ENCODE assay signal across 28 cellular contexts in the genomic region with DNA sequence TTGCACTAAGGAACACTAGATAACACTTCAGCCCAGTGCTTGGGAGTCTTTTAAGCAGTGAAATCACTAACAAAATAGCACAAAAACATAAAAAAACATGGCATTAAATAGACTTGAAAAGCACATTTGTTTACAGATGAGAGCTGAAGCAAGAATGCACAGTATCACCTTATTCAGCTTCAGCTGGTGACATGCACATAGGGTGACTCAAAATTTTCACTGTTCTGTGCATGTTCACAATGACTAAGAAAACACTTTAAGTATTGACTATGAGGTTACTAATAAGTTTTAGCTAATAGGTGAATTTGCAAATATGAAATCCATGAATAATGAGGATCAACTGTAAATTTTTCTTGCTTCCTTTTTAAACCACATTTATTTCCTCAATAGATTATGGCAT.
DNase-seq lines count a peak whose midpoint lies in the region; ATAC-seq, FAIRE-seq and TF ChIP-seq lines count a peak whose summit lies in the region.
"Had no signal": no experiment of that assay in that cellular context is flagged by ENCODE, and none has a peak within 500 bp of the region (broad histone marks: within the 10 kb centered on the region; RNA-seq: fewer than 3 reads in every experiment).

No MANE protein-coding gene starts in this region.

- dilution Hi-C loops in keratinocyte (cut with MboI; ENCODE audit: extremely low pct_ligation_motif_present, low sequenced_read_pairs) = no loop called here

- in situ Hi-C loops in brain microvascular endothelial cell (cut with HindIII; ENCODE audit: low pct_ligation_motif_present, low sequenced_read_pairs) = no loop called here

- H3K4me1 ChIP-seq in A549 = peaks cover 29% of the 10 kb centered on the region
- H3K4me1 ChIP-seq in keratinocyte (ENCODE audit: control insufficient read depth, extremely low read depth, insufficient read depth, low read length) = peaks cover 24% of the 10 kb centered on the region
- no peaks in the 10 kb centered on the region for H3K4me1 ChIP-seq in small intestine (ENCODE audit: control insufficient read depth in 2 of 2, insufficient read depth in 1 of 2, low read depth in 1 of 2, low read length in 1 of 2)
- no peaks in the 10 kb centered on the region for H3K4me1 ChIP-seq in gastroesophageal sphincter
- H3K4me1 ChIP-seq: BLaER1 treated with 17β-estradiol and CSF1 and Interleukin-3, amounts not matched to agents 10 nM and 100 nM; Caco-2; lower lobe of right lung; prostate gland had no signal

- TF ChIP-seq CTCF in A549 (IDR thresholded peaks at IDR 0.05) (no peak), brain microvascular endothelial cell (IDR thresholded peaks at IDR 0.05; ENCODE audit: low read depth, low read length, missing control alignments) (no peak), keratinocyte (optimal IDR thresholded peaks at IDR 0.05 in 1 of 3, IDR thresholded peaks at IDR 0.05 in 1 of 3, conservative IDR thresholded peaks at IDR 0.05 in 1 of 3; ENCODE audit: extremely low read depth in 1 of 3, insufficient read depth in 2 of 3, low read length in 3 of 3) (no peak), gastroesophageal sphincter (IDR thresholded peaks at IDR 0.05) (no peak)

- 0 out of 3 replicates have a peak, but pooled peaks cover 2% of the 10 kb centered on the region for H3K9me3 ChIP-seq in A549
- H3K9me3 ChIP-seq in keratinocyte (ENCODE audit: control insufficient read depth, low read depth, low read length) = no peaks in the 10 kb centered on the region
- no peaks in the 10 kb centered on the region for H3K9me3 ChIP-seq in small intestine (ENCODE audit: control insufficient read depth, low read depth)
- H3K9me3 ChIP-seq in gastroesophageal sphincter = peaks cover 0 to 7% (median 0%) of the 10 kb centered on the region in 3 donors
- H3K9me3 ChIP-seq: lower lobe of right lung, prostate gland had no signal

- TF ChIP-seq RAD21 in A549 (conservative IDR thresholded peaks at IDR 0.05 in 1 of 2, IDR thresholded peaks at IDR 0.05 in 1 of 2) = no peak

- H3K27ac ChIP-seq in A549 (peak overlapping the region; percentile 67 to 85), brain microvascular endothelial cell (peak overlapping the region; percentile 85), keratinocyte (ENCODE audit: control insufficient read depth, insufficient read depth, low read length) (peak overlapping the region; percentile 61), small intestine (ENCODE audit: low read depth in 1 of 2, low read length in 1 of 2) (no peak overlapping the region), gastroesophageal sphincter (no peak overlapping the region)
- H3K27ac ChIP-seq: BLaER1 treated with 17β-estradiol and CSF1 and Interleukin-3, amounts not matched to agents 10 nM and 100 nM; lower lobe of right lung; prostate gland had no signal

- POLR2A ChIA-PET in A549 (lab: Yijun Ruan, JAX) = no interaction called here

- H3K27me3 ChIP-seq in brain microvascular endothelial cell (replicated peaks) (no peaks in the 10 kb centered on the region), keratinocyte (ENCODE audit: control insufficient read depth, extremely low read depth, insufficient read depth, low read length) (no peaks in the 10 kb centered on the region), small intestine (ENCODE audit: control insufficient read depth in 2 of 2, insufficient read depth in 2 of 2, low read length in 2 of 2) (no peaks in the 10 kb centered on the region), gastroesophageal sphincter (no peaks in the 10 kb centered on the region)
- H3K27me3 ChIP-seq: BLaER1 treated with 17β-estradiol and CSF1 and Interleukin-3, amounts not matched to agents 10 nM and 100 nM had no signal

- no peak for TF ChIP-seq POLR2A in A549 (IDR thresholded peaks at IDR 0.05; ENCODE audit: low read length)
- no peak for TF ChIP-seq POLR2A in gastroesophageal sphincter (IDR thresholded peaks at IDR 0.05)

- FAIRE-seq in A549 (lab: Jason Lieb, UNC) (peak; percentile 74), keratinocyte (lab: Jason Lieb, UNC) (peak; percentile 53), small intestine (lab: Jason Lieb, UNC) (no peak)
- FAIRE-seq: A204.1, endothelial cell of umbilical vein, GM12878 had no signal

- H3K4me3 ChIP-seq in A549 (no peak overlapping the region), brain microvascular endothelial cell (ENCODE audit: low read depth, low read length) (no peak overlapping the region), keratinocyte (ENCODE audit: control insufficient read depth in 2 of 3, extremely low read depth in 1 of 3, insufficient read depth in 2 of 3, low read depth in 1 of 3, low read length in 3 of 3) (no peak overlapping the region), small intestine (ENCODE audit: low read depth in 1 of 2, low read length in 2 of 2) (no peak overlapping the region), gastroesophageal sphincter (no peak overlapping the region)
- H3K4me3 ChIP-seq: BLaER1 treated with 17β-estradiol and CSF1 and Interleukin-3, amounts not matched to agents 10 nM and 100 nM; GM12878; lower lobe of right lung; prostate gland had no signal

- CTCF ChIA-PET in A549 (lab: Yijun Ruan, JAX) = no interaction called here

- H3K79me2 ChIP-seq in keratinocyte (ENCODE audit: control insufficient read depth, insufficient read depth, low read length) = no peaks in the 10 kb centered on the region

- H4K20me1 ChIP-seq in keratinocyte (ENCODE audit: control insufficient read depth, extremely low read depth, insufficient read depth, low read length) = no peaks in the 10 kb centered on the region
- H4K20me1 ChIP-seq: BLaER1 treated with 17β-estradiol and CSF1 and Interleukin-3, amounts not matched to agents 10 nM and 100 nM had no signal

- ATAC-seq in A549 (no peak), gastroesophageal sphincter (no peak), GM18909 (IDR thresholded peaks at IDR 0.05; ENCODE audit: poor library complexity, unreplicated experiment) (no peak)
- ATAC-seq: activated naive CD4-positive, alpha-beta T cell treated with anti-CD3 and anti-CD28 coated beads, Interleukin-2, amount 50 U/mL, for 72 hours; GM12878; lower lobe of right lung had no signal

- H2AFZ ChIP-seq in keratinocyte (ENCODE audit: control insufficient read depth, low read length) = peak overlapping the region; percentile 22

- no peaks in the 10 kb centered on the region for H3K9me1 ChIP-seq in keratinocyte (ENCODE audit: control insufficient read depth, extremely low read depth, insufficient read depth, low read length)

- H3K36me3 ChIP-seq in brain microvascular endothelial cell (replicated peaks) = no peaks in the 10 kb centered on the region
- H3K36me3 ChIP-seq in keratinocyte (ENCODE audit: control insufficient read depth in 2 of 2, extremely low read depth in 1 of 2, insufficient read depth in 2 of 2, low read length in 2 of 2) = no peaks in the 10 kb centered on the region
- no peaks in the 10 kb centered on the region for H3K36me3 ChIP-seq in small intestine (ENCODE audit: control insufficient read depth in 2 of 2, insufficient read depth in 2 of 2, low read length in 2 of 2)
- no peaks in the 10 kb centered on the region for H3K36me3 ChIP-seq in gastroesophageal sphincter
- H3K36me3 ChIP-seq: BLaER1 treated with 17β-estradiol and CSF1 and Interleukin-3, amounts not matched to agents 10 nM and 100 nM; lower lobe of right lung; prostate gland had no signal

- TF ChIP-seq EP300 in A549 (IDR thresholded peaks at IDR 0.05) (no peak), gastroesophageal sphincter (IDR thresholded peaks at IDR 0.05) (no peak)

- H3K4me2 ChIP-seq in A549 (peak overlapping the region; percentile 75), keratinocyte (ENCODE audit: control insufficient read depth, extremely low read depth, insufficient read depth, low read depth, low read length) (peak overlapping the region; percentile 12)
- H3K4me2 ChIP-seq: BLaER1 treated with 17β-estradiol and CSF1 and Interleukin-3, amounts not matched to agents 10 nM and 100 nM had no signal

- no peak overlapping the region for H3K9ac ChIP-seq in keratinocyte (ENCODE audit: control insufficient read depth, extremely low read depth, insufficient read depth, low read length)
- H3K9ac ChIP-seq: BLaER1 treated with 17β-estradiol and CSF1 and Interleukin-3, amounts not matched to agents 10 nM and 100 nM had no signal

- DNase-seq in A549 (ENCODE audit: low read depth in 1 of 2, low spot score in 1 of 2) (peak in 1 of 2 experiments; percentile 21), HT1080 (ENCODE audit: low read depth) (peak; percentile 10), brain microvascular endothelial cell (no peak), keratinocyte (ENCODE audit: low read depth, low spot score) (peak; percentile 46), SK-N-DZ (ENCODE audit: low spot score) (no peak), small intestine (no peak)
- DNase-seq: activated CD4-positive, alpha-beta memory T cell treated with anti-CD3 and anti-CD28 coated beads for 36 hours; aorta; Caco-2; DMS79; foreskin melanocyte; H7; hypothalamus; lower lobe of right lung; NCI-H1105; NCI-H2029; NCI-H2227 treated with DMSO at 0.1 percent for 48 hours; NCI-H748 treated with DMSO at 0.1 percent for 48 hours; Right ventricle myocardium superior; trophoblast cell had no signal

TF ChIP-seq in A549, 52 proteins besides CTCF, POLR2A, EP300 and RAD21:
- TF ChIP-seq FOSL2 (IDR thresholded peaks at IDR 0.05) = no peak
- 0 out of 2 replicates have a peak, but pooled peaks have one; percentile 3 for TF ChIP-seq FOSL2 (CRISPR knock-in tag; IDR thresholded peaks at IDR 0.05)
- no peak for TF ChIP-seq FOSB (CRISPR knock-in tag; IDR thresholded peaks at IDR 0.05)

Comparison
In these comparisons a context has a peak if more than half of its experiments do, and no peak if none do; other contexts are left out.
1. DNase-seq: peak in HT1080 (single experiment) and keratinocyte (single experiment); none in brain microvascular endothelial cell (single experiment), SK-N-DZ (single experiment) and small intestine (single experiment).
2. H3K27ac ChIP-seq: peak in A549 (2 of 2), brain microvascular endothelial cell (single experiment) and keratinocyte (single experiment); none in small intestine (0 of 2) and gastroesophageal sphincter (0 of 4).